ENCODE assay signal across 1 cellular context in genomic region chr11:71927813-71928738, GRCh38.
TF ChIP-seq lines count a peak whose summit lies in the region.

Gene XNDC1N, minus strand, starts transcription at chr11:71928594. Its CDS starts 5,241 bp downstream, at chr11:71923353.

TF ChIP-seq in K562, 482 proteins besides CTCF, POLR2A, EP300 and RAD21 (continued from another document and continues in another):
- TF ChIP-seq PREB (CRISPR knock-in tag; IDR thresholded peaks at IDR 0.05) (no peak), TCF7 (IDR thresholded peaks at IDR 0.05; ENCODE audit: borderline replicate concordance) (no peak), PATZ1 (CRISPR knock-in tag; IDR thresholded peaks at IDR 0.05; ENCODE audit: borderline replicate concordance) (no peak), HCFC1 (IDR thresholded peaks at IDR 0.05; ENCODE audit: low read depth, low read length) (peak; percentile 91), IRF1 (CRISPR knock-in tag; IDR thresholded peaks at IDR 0.05; ENCODE audit: borderline replicate concordance) (no peak), NFIC (IDR thresholded peaks at IDR 0.05) (no peak), TFE3 (CRISPR knock-in tag; IDR thresholded peaks at IDR 0.05) (no peak), MCM5 (IDR thresholded peaks at IDR 0.05; ENCODE audit: low read depth) (no peak), ADNP (tag; IDR thresholded peaks at IDR 0.05) (no peak), MTA3 (IDR thresholded peaks at IDR 0.05; ENCODE audit: borderline replicate concordance) (0 out of 2 replicates have a peak, but pooled peaks have one; percentile 25), HINFP (tag; conservative IDR thresholded peaks at IDR 0.05; ENCODE audit: low read depth) (no peak), ERF (CRISPR knock-in tag; IDR thresholded peaks at IDR 0.05) (no peak), ZNF224 (CRISPR knock-in tag; IDR thresholded peaks at IDR 0.05) (no peak), KDM4B (IDR thresholded peaks at IDR 0.05; ENCODE audit: borderline replicate concordance in 2 of 2, low read depth in 1 of 2) (peak in 1 of 2 experiments; percentile 88; a peak in 2 of 4 replicates), PURB (CRISPR knock-in tag; IDR thresholded peaks at IDR 0.05; ENCODE audit: low read depth) (no peak), PKNOX1 (IDR thresholded peaks at IDR 0.05) (no peak), ZBTB7A (IDR thresholded peaks at IDR 0.05; ENCODE audit: borderline replicate concordance, control insufficient read depth, low read depth, low read length) (0 out of 2 replicates have a peak, but pooled peaks have one; percentile 10), BCL6 (CRISPR knock-in tag; IDR thresholded peaks at IDR 0.05) (no peak), CBX2 (IDR thresholded peaks at IDR 0.05; ENCODE audit: insufficient read depth, low read length, poor library complexity, severe bottlenecking) (no peak), CBX8 (IDR thresholded peaks at IDR 0.05; ENCODE audit: borderline replicate concordance, extremely low read depth, low read depth, low read length, poor library complexity, severe bottlenecking) (no peak), CHAMP1 (IDR thresholded peaks at IDR 0.05) (no peak), ARID3A (IDR thresholded peaks at IDR 0.05; ENCODE audit: borderline replicate concordance, low read depth, low read length) (no peak), CC2D1A (IDR thresholded peaks at IDR 0.05) (0 out of 2 replicates have a peak, but pooled peaks have one; percentile 5), USF2 (CRISPR knock-in tag; IDR thresholded peaks at IDR 0.05) (no peak), PRDM10 (IDR thresholded peaks at IDR 0.05; ENCODE audit: partially characterized antibody) (no peak), MAFK (IDR thresholded peaks at IDR 0.05; ENCODE audit: low read length) (no peak), GMEB1 (CRISPR knock-in tag; IDR thresholded peaks at IDR 0.05) (no peak), ZNF395 (CRISPR knock-in tag; IDR thresholded peaks at IDR 0.05) (no peak), HMG20B (CRISPR knock-in tag; IDR thresholded peaks at IDR 0.05) (no peak), ZSCAN29 (IDR thresholded peaks at IDR 0.05) (no peak), ETV5 (CRISPR knock-in tag; IDR thresholded peaks at IDR 0.05; ENCODE audit: low read depth) (no peak), U2AF1 (optimal IDR thresholded peaks at IDR 0.05; ENCODE audit: low read depth, low read length) (no peak), SREBF2 (CRISPR knock-in tag; IDR thresholded peaks at IDR 0.05) (no peak), DNMT1 (IDR thresholded peaks at IDR 0.05) (no peak), PML (IDR thresholded peaks at IDR 0.05; ENCODE audit: low read length) (peak; percentile 53; the same call in 1 of the 2 replicates), POLR3G (IDR thresholded peaks at IDR 0.05; ENCODE audit: extremely low read depth, insufficient read length, insufficient replicate concordance) (no peak)
